In the genomic region with DNA sequence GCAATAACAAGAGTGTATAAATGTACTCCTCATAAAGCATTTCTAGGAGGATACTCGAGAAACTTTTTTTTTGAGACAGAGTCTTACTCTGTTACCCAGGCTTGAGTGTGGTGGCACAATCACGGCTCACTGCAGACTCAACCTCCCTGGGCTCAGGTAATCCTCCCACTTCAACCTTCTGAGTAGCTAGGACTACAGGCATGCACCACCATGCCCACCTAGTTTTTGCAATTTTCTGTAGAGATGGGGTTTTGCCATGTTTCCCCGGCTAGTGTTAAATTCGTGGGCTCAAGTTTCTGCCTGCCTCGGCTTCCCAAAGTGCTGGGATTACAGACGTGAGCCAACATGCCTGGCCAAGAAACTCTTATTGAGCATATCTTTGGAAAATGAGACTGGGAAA, we compare ENCODE assay signal across 1 cellular context.
TF ChIP-seq lines count a peak whose summit lies in the region.

No MANE protein-coding gene starts in this region.

TF ChIP-seq in A549, 52 proteins besides CTCF, POLR2A, EP300 and RAD21 (continued from another document):
- TF ChIP-seq RNF2 (IDR thresholded peaks at IDR 0.05; ENCODE audit: borderline replicate concordance, low read depth): no peak
